ENCODE assay signal across 1 cellular context in genomic region chr12:130878193-130879185, GRCh38.
A peak's percentile ranks its signal among the peaks of the same experiment; 100 is the strongest.
TF ChIP-seq lines count a peak whose summit lies in the region.

No MANE protein-coding gene starts in this region.

TF ChIP-seq in GM12878, 131 proteins besides CTCF, POLR2A, EP300 and RAD21 (continued from another document):
- peak; percentile 93 for TF ChIP-seq POLR2AphosphoS5 (IDR thresholded peaks at IDR 0.05; ENCODE audit: low read length)
- 0 out of 2 replicates have a peak, but pooled peaks have one; percentile 34 for TF ChIP-seq ZBED1 (IDR thresholded peaks at IDR 0.05; ENCODE audit: borderline replicate concordance)
- no peak for TF ChIP-seq E2F8 (IDR thresholded peaks at IDR 0.05; ENCODE audit: low read depth, partially characterized antibody)
- TF ChIP-seq RELA (IDR thresholded peaks at IDR 0.05; ENCODE audit: borderline replicate concordance, partially characterized antibody): no peak
- TF ChIP-seq POLR2AphosphoS2 (IDR thresholded peaks at IDR 0.05; ENCODE audit: low read depth, low read length): peak; percentile 80
- peak; percentile 69; the same call in 1 of the 2 replicates for TF ChIP-seq SMAD5 (IDR thresholded peaks at IDR 0.05; ENCODE audit: low read depth)
- TF ChIP-seq PML (IDR thresholded peaks at IDR 0.05; ENCODE audit: low read length): peak; percentile 29; the same call in 1 of the 2 replicates
- TF ChIP-seq POU2F2 (IDR thresholded peaks at IDR 0.05; ENCODE audit: borderline replicate concordance, low read depth, low read length): 0 out of 3 replicates have a peak, but pooled peaks have one; percentile 34
TF ChIP-seq in GM12878: peak in this region for 8.
